Comparison of ENCODE assay signal across 1 cellular context in the genomic region with DNA sequence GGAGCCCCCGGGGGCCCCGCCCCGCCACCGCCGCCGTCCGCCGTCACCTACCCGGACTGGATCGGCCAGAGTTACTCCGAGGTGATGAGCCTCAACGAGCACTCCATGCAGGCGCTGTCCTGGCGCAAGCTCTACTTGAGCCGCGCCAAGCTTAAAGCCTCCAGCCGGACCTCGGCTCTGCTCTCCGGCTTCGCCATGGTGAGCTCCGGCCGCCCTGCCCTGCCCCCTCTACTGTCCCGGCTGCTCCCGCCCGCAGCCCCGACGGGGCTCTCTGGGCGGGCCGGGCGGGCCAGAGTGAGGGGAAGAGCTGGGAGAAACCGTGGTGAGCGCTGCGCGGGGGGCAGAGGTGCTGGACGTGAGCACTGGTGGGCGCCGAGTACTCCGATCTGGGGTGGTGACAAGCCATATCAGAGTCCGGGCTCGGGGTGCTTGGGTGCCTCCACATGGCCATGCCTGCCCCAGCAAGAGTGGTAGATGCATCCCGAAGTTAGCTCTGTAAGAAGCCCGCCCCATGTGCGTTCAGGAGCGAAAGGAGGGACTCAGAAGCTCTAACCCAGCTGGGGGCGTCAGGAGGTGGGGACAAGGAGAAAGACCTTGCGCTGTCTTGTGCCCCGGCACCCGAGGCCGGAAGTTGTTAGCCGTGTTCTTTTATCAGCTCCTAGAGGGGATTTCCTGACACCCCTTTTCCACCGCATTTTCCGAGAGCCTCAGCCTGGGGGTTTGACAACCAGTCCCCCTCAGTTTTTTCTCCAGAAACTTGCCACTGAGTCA.
TF ChIP-seq lines count a peak whose summit lies in the region.

No MANE protein-coding gene starts in this region.

TF ChIP-seq in HepG2, 621 proteins besides CTCF, POLR2A, EP300 and RAD21 (continued from another document and continues in another):
- TF ChIP-seq, protein P1, sequence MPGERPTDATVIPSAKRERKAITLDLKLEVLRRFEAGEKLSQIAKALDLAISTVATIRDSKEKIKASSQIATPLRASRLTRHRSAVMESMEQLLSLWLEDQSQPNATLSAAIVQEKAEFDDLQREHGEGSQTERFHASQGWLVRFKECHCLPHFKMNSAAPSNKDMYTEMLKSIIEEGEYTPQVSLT (CRISPR knock-in tag; IDR thresholded peaks at IDR 0.05; ENCODE audit: borderline replicate concordance, low read depth): no peak
- TF ChIP-seq ZNF775 (CRISPR knock-in tag; IDR thresholded peaks at IDR 0.05; ENCODE audit: borderline replicate concordance): no peak
- TF ChIP-seq SSRP1 (CRISPR knock-in tag; IDR thresholded peaks at IDR 0.05): no peak
- no peak; the same call in 1 of the 2 replicates for TF ChIP-seq ZNF672 (CRISPR knock-in tag; IDR thresholded peaks at IDR 0.05)
- TF ChIP-seq, protein P2, sequence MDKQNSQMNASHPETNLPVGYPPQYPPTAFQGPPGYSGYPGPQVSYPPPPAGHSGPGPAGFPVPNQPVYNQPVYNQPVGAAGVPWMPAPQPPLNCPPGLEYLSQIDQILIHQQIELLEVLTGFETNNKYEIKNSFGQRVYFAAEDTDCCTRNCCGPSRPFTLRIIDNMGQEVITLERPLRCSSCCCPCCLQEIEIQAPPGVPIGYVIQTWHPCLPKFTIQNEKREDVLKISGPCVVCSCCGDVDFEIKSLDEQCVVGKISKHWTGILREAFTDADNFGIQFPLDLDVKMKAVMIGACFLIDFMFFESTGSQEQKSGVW (CRISPR knock-in tag; IDR thresholded peaks at IDR 0.05; ENCODE audit: borderline replicate concordance): no peak
- 0 out of 2 replicates have a peak, but pooled peaks have one; percentile 18 for TF ChIP-seq RBFOX2 (IDR thresholded peaks at IDR 0.05; ENCODE audit: low read depth, low read length)
- no peak for TF ChIP-seq ZNF136 (CRISPR knock-in tag; IDR thresholded peaks at IDR 0.05; ENCODE audit: low read depth)
- TF ChIP-seq GATAD1 (CRISPR knock-in tag; IDR thresholded peaks at IDR 0.05): 0 out of 2 replicates have a peak, but pooled peaks have one; percentile 2
- TF ChIP-seq, protein P3, sequence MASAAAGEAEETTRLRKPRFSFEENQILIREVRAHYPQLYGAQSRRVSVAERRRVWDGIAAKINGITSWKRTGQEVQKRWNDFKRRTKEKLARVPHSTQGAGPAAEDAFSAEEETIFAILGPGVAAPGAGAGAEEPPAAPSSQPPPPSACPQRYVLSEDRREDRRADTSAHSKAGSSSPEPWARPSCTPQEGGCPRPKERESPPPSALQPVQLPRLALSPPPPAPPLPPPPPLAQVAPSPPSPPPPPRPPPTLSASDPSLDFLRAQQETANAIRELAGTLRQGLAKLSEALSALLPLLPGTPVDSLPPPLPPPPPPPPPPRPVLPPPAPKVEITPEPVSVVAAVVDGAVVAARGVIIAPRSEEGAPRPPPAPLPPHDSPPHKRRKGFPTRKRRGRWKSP (CRISPR knock-in tag; IDR thresholded peaks at IDR 0.05): no peak
- no peak for TF ChIP-seq ZNF3 (CRISPR knock-in tag; IDR thresholded peaks at IDR 0.05)
- TF ChIP-seq HDAC6 (IDR thresholded peaks at IDR 0.05; ENCODE audit: low read depth, low read length): no peak
- TF ChIP-seq NONO (IDR thresholded peaks at IDR 0.05): no peak
- no peak for TF ChIP-seq NONO (CRISPR knock-in tag; conservative IDR thresholded peaks at IDR 0.05)
- TF ChIP-seq ZNF614 (CRISPR knock-in tag; IDR thresholded peaks at IDR 0.05; ENCODE audit: borderline replicate concordance): no peak
- TF ChIP-seq, protein P4, sequence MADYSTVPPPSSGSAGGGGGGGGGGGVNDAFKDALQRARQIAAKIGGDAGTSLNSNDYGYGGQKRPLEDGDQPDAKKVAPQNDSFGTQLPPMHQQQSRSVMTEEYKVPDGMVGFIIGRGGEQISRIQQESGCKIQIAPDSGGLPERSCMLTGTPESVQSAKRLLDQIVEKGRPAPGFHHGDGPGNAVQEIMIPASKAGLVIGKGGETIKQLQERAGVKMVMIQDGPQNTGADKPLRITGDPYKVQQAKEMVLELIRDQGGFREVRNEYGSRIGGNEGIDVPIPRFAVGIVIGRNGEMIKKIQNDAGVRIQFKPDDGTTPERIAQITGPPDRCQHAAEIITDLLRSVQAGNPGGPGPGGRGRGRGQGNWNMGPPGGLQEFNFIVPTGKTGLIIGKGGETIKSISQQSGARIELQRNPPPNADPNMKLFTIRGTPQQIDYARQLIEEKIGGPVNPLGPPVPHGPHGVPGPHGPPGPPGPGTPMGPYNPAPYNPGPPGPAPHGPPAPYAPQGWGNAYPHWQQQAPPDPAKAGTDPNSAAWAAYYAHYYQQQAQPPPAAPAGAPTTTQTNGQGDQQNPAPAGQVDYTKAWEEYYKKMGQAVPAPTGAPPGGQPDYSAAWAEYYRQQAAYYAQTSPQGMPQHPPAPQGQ (CRISPR knock-in tag; IDR thresholded peaks at IDR 0.05; ENCODE audit: borderline replicate concordance): no peak
- no peak for TF ChIP-seq GFI1 (CRISPR knock-in tag; IDR thresholded peaks at IDR 0.05; ENCODE audit: borderline replicate concordance)
- no peak for TF ChIP-seq HNRNPUL1 (IDR thresholded peaks at IDR 0.05; ENCODE audit: low read depth, low read length)
- TF ChIP-seq ZMAT3 (CRISPR knock-in tag; conservative IDR thresholded peaks at IDR 0.05): no peak; the same call in 1 of the 2 replicates
- no peak for TF ChIP-seq SP1 (IDR thresholded peaks at IDR 0.05)
- TF ChIP-seq SP1 (CRISPR knock-in tag; IDR thresholded peaks at IDR 0.05): no peak
- no peak for TF ChIP-seq ZNF570 (CRISPR knock-in tag; IDR thresholded peaks at IDR 0.05; ENCODE audit: borderline replicate concordance)
- TF ChIP-seq HOXA9 (CRISPR knock-in tag; IDR thresholded peaks at IDR 0.05; ENCODE audit: borderline replicate concordance): no peak
- TF ChIP-seq, protein P5, sequence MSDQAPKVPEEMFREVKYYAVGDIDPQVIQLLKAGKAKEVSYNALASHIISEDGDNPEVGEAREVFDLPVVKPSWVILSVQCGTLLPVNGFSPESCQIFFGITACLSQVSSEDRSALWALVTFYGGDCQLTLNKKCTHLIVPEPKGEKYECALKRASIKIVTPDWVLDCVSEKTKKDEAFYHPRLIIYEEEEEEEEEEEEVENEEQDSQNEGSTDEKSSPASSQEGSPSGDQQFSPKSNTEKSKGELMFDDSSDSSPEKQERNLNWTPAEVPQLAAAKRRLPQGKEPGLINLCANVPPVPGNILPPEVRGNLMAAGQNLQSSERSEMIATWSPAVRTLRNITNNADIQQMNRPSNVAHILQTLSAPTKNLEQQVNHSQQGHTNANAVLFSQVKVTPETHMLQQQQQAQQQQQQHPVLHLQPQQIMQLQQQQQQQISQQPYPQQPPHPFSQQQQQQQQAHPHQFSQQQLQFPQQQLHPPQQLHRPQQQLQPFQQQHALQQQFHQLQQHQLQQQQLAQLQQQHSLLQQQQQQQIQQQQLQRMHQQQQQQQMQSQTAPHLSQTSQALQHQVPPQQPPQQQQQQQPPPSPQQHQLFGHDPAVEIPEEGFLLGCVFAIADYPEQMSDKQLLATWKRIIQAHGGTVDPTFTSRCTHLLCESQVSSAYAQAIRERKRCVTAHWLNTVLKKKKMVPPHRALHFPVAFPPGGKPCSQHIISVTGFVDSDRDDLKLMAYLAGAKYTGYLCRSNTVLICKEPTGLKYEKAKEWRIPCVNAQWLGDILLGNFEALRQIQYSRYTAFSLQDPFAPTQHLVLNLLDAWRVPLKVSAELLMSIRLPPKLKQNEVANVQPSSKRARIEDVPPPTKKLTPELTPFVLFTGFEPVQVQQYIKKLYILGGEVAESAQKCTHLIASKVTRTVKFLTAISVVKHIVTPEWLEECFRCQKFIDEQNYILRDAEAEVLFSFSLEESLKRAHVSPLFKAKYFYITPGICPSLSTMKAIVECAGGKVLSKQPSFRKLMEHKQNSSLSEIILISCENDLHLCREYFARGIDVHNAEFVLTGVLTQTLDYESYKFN (CRISPR knock-in tag; conservative IDR thresholded peaks at IDR 0.05): peak; percentile 23; the same call in 1 of the 2 replicates
- no peak for TF ChIP-seq TP53 (CRISPR knock-in tag; conservative IDR thresholded peaks at IDR 0.05)
- TF ChIP-seq, protein P6, sequence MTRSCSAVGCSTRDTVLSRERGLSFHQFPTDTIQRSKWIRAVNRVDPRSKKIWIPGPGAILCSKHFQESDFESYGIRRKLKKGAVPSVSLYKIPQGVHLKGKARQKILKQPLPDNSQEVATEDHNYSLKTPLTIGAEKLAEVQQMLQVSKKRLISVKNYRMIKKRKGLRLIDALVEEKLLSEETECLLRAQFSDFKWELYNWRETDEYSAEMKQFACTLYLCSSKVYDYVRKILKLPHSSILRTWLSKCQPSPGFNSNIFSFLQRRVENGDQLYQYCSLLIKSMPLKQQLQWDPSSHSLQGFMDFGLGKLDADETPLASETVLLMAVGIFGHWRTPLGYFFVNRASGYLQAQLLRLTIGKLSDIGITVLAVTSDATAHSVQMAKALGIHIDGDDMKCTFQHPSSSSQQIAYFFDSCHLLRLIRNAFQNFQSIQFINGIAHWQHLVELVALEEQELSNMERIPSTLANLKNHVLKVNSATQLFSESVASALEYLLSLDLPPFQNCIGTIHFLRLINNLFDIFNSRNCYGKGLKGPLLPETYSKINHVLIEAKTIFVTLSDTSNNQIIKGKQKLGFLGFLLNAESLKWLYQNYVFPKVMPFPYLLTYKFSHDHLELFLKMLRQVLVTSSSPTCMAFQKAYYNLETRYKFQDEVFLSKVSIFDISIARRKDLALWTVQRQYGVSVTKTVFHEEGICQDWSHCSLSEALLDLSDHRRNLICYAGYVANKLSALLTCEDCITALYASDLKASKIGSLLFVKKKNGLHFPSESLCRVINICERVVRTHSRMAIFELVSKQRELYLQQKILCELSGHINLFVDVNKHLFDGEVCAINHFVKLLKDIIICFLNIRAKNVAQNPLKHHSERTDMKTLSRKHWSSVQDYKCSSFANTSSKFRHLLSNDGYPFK (CRISPR knock-in tag; IDR thresholded peaks at IDR 0.05; ENCODE audit: borderline replicate concordance): no peak
- no peak for TF ChIP-seq FOSL1 (CRISPR knock-in tag; IDR thresholded peaks at IDR 0.05; ENCODE audit: borderline replicate concordance)
- TF ChIP-seq, protein P7, sequence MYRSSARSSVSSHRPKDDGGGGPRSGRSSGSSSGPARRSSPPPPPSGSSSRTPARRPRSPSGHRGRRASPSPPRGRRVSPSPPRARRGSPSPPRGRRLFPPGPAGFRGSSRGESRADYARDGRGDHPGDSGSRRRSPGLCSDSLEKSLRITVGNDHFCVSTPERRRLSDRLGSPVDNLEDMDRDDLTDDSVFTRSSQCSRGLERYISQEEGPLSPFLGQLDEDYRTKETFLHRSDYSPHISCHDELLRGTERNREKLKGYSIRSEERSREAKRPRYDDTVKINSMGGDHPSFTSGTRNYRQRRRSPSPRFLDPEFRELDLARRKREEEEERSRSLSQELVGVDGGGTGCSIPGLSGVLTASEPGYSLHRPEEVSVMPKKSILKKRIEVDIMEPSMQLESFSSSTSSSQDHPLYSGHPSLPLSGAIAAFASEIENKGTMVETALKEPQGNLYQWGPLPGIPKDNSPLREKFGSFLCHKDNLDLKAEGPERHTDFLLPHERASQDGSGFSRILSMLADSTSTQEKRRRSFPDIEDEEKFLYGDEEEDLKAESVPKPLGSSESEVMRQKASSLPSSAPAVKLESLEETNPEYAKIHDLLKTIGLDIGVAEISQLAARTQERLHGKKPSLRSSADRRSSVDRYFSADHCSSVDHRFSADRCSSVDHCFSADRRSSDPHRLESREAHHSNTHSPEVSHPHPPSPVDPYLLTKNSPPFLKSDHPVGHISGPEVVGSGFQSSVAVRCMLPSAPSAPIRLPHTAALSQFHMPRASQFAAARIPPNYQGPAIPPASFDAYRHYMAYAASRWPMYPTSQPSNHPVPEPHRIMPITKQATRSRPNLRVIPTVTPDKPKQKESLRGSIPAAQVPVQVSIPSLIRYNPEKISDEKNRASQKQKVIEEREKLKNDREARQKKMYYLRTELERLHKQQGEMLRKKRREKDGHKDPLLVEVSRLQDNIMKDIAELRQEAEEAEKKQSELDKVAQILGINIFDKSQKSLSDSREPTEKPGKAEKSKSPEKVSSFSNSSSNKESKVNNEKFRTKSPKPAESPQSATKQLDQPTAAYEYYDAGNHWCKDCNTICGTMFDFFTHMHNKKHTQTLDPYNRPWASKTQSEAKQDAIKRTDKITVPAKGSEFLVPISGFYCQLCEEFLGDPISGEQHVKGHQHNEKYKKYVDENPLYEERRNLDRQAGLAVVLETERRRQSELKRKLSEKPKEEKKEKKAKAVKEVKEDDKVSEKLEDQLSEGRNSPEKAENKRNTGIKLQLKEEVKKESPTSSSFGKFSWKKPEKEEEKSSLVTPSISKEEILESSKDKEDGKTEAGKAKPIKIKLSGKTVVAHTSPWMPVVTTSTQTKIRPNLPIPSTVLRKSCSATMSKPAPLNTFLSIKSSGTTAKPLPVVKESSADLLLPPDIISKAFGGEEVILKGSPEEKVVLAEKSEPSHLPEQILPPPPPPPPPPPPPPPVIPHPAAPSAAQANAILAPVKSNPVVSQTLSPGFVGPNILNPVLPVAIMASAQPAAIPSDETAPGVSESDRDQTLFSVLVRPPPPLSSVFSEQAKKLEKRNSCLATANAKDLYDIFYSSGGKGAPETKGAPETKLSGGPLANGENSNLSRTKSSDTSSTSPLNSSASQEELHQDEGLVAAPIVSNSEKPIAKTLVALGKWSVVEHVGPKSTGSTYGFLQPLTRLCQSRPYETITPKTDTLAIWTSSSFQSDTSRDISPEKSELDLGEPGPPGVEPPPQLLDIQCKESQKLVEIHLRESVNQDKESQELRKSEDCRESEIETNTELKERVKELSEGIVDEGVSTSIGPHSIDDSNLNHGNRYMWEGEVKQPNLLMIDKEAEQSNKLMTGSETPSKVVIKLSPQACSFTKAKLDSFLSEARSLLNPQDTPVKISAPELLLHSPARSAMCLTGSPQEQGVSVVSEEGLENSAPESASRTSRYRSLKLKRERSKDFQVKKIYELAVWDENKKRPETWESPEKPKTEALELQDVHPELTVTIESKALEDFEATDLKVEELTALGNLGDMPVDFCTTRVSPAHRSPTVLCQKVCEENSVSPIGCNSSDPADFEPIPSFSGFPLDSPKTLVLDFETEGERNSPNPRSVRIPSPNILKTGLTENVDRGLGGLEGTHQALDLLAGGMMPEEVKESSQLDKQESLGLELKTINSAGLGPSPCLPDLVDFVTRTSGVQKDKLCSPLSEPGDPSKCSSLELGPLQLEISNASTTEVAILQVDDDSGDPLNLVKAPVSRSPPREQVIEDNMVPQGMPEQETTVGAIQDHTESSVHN (CRISPR knock-in tag; IDR thresholded peaks at IDR 0.05): no peak
- TF ChIP-seq, protein P8, sequence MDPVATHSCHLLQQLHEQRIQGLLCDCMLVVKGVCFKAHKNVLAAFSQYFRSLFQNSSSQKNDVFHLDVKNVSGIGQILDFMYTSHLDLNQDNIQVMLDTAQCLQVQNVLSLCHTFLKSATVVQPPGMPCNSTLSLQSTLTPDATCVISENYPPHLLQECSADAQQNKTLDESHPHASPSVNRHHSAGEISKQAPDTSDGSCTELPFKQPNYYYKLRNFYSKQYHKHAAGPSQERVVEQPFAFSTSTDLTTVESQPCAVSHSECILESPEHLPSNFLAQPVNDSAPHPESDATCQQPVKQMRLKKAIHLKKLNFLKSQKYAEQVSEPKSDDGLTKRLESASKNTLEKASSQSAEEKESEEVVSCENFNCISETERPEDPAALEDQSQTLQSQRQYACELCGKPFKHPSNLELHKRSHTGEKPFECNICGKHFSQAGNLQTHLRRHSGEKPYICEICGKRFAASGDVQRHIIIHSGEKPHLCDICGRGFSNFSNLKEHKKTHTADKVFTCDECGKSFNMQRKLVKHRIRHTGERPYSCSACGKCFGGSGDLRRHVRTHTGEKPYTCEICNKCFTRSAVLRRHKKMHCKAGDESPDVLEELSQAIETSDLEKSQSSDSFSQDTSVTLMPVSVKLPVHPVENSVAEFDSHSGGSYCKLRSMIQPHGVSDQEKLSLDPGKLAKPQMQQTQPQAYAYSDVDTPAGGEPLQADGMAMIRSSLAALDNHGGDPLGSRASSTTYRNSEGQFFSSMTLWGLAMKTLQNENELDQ (CRISPR knock-in tag; IDR thresholded peaks at IDR 0.05; ENCODE audit: borderline replicate concordance): no peak
